ENCODE assay signal across 18 cellular contexts in genomic region chr14:66595394-66595793, GRCh38.
DNase-seq lines count a peak whose midpoint lies in the region; ATAC-seq and TF ChIP-seq lines count a peak whose summit lies in the region.
"Had no signal": no experiment of that assay in that cellular context is flagged by ENCODE, and none has a peak within 500 bp of the region (broad histone marks: within the 10 kb centered on the region; RNA-seq: fewer than 3 reads in every experiment).

No MANE protein-coding gene starts in this region.

- H2BK120ac ChIP-seq in trophoblast cell (ENCODE audit: insufficient read depth, low read length, poor library complexity): no peak overlapping the region

- H3K27ac Mint-ChIP-seq in T-helper 17 cell: peak overlapping the region; percentile 16
- H3K27ac Mint-ChIP-seq: CD4-positive, alpha-beta memory T cell; HFFc6 had no signal

- H3K18ac ChIP-seq in trophoblast cell (ENCODE audit: low read length): no peak overlapping the region

- H4K8ac ChIP-seq in trophoblast cell (ENCODE audit: low read depth, low read length): no peak overlapping the region

- no peak for DNase-seq in T-helper 17 cell
- DNase-seq in left lobe of liver (ENCODE audit: low spot score): no peak
- no peak for DNase-seq in trophoblast cell
- no peak for DNase-seq in upper lobe of right lung
- DNase-seq in G401 (ENCODE audit: low spot score): no peak
- no peak for DNase-seq in DMS53 (lab: John Stamatoyannopoulos, UW)
- DNase-seq in hippocampal formation (lab: John Stamatoyannopoulos, UW): no peak
- DNase-seq: C1 segment of cervical spinal cord; Calu3; CD4-positive, alpha-beta memory T cell; COR-L47; DND-41; GDM1; GOT3; HFFc6 had no signal

- no peak overlapping the region for H3K23ac ChIP-seq in trophoblast cell (ENCODE audit: low read length)

- H3K4ac ChIP-seq in trophoblast cell (ENCODE audit: low read depth, low read length): no peak overlapping the region

- H3K4me3 Mint-ChIP-seq in T-helper 17 cell: no peak overlapping the region
- H3K4me3 Mint-ChIP-seq: CD4-positive, alpha-beta memory T cell; HFFc6 had no signal

- ATAC-seq in T-helper 17 cell (no peak), left lobe of liver (peak; percentile 38), upper lobe of right lung (peak; percentile 28), HG03025 (IDR thresholded peaks at IDR 0.05; ENCODE audit: low FRiP score, unreplicated experiment) (no peak)
- ATAC-seq: GM12878 had no signal

- WGBS in trophoblast cell (ENCODE audit: extremely low coverage, insufficient coverage, insufficient read length): no CpG with 5 or more reads among the region's 4 CpGs

- H4K12ac ChIP-seq in trophoblast cell (ENCODE audit: low read depth, low read length): no peak overlapping the region

- H3K4me3 ChIP-seq in trophoblast cell (ENCODE audit: low read depth, low read length) (peak overlapping the region; percentile 54), upper lobe of right lung (no peak overlapping the region)
- H3K4me3 ChIP-seq: GM12878, HAP-1 had no signal

- H3K4me1 ChIP-seq in trophoblast cell (ENCODE audit: control insufficient read depth in 1 of 2, insufficient read depth in 2 of 2, low read length in 2 of 2): no peaks in the 10 kb centered on the region
- no peaks in the 10 kb centered on the region for H3K4me1 ChIP-seq in upper lobe of right lung

- H3K27me3 ChIP-seq in trophoblast cell (ENCODE audit: insufficient read depth, low read length): no peaks in the 10 kb centered on the region
- no peaks in the 10 kb centered on the region for H3K27me3 ChIP-seq in upper lobe of right lung

- H3K36me3 ChIP-seq in trophoblast cell (ENCODE audit: control insufficient read depth in 1 of 2, insufficient read depth in 2 of 2, low read length in 2 of 2) (no peaks in the 10 kb centered on the region), upper lobe of right lung (no peaks in the 10 kb centered on the region)
- H3K36me3 ChIP-seq: HAP-1 had no signal

- H3K27ac ChIP-seq in trophoblast cell (ENCODE audit: low read depth, low read length): no peak overlapping the region
- H3K27ac ChIP-seq in upper lobe of right lung: no peak overlapping the region

- no peak overlapping the region for H2BK5ac ChIP-seq in trophoblast cell (ENCODE audit: low read depth, low read length, poor library complexity)

- no peaks in the 10 kb centered on the region for H3K27me3 Mint-ChIP-seq in T-helper 17 cell
- H3K27me3 Mint-ChIP-seq: CD4-positive, alpha-beta memory T cell had no signal

- TF ChIP-seq CTCF in upper lobe of right lung (IDR thresholded peaks at IDR 0.05): no peak

- intact Hi-C loops in upper lobe of right lung (cut with DNase I): no loop called here

- no peaks in the 10 kb centered on the region for H3K79me2 ChIP-seq in trophoblast cell (ENCODE audit: control insufficient read depth, insufficient read depth, low read length, poor library complexity)

- H3K79me1 ChIP-seq in trophoblast cell (ENCODE audit: low read length): no peaks in the 10 kb centered on the region

- no peak overlapping the region for H2AFZ ChIP-seq in trophoblast cell (ENCODE audit: insufficient read depth, low read length, poor library complexity)

- H3K9me3 ChIP-seq in T-helper 17 cell (ENCODE audit: control insufficient read depth, low read length, poor library complexity, severe bottlenecking) (no peaks in the 10 kb centered on the region), trophoblast cell (ENCODE audit: insufficient read depth, low read depth, low read length) (peaks cover 9% of the 10 kb centered on the region), upper lobe of right lung (no peaks in the 10 kb centered on the region)

- H3K9ac ChIP-seq in trophoblast cell (ENCODE audit: low read length): no peak overlapping the region

- H2BK12ac ChIP-seq in trophoblast cell (ENCODE audit: low read length): no peak overlapping the region

- no peak overlapping the region for H4K91ac ChIP-seq in trophoblast cell (ENCODE audit: low read depth, low read length)

- peaks cover 2% of the 10 kb centered on the region for H3K36me3 Mint-ChIP-seq in T-helper 17 cell (ENCODE audit: low read depth)

- H3K14ac ChIP-seq in trophoblast cell (ENCODE audit: low read length): no peak overlapping the region

- no peaks in the 10 kb centered on the region for H3K4me1 Mint-ChIP-seq in T-helper 17 cell

- in situ Hi-C loops in G401 (cut with HindIII; ENCODE audit: low sequenced_read_pairs): no loop called here

- no peak overlapping the region for H3K4me2 ChIP-seq in trophoblast cell (ENCODE audit: low read length)

- H2AK5ac ChIP-seq in trophoblast cell (ENCODE audit: low read length): no peak overlapping the region

Comparison
In these comparisons a context has a peak if more than half of its experiments do, and no peak if none do; other contexts are left out.
1. ATAC-seq: peak in left lobe of liver (single experiment) and upper lobe of right lung (single experiment); none in T-helper 17 cell (single experiment) and HG03025 (single experiment).